10 cellular contexts compared by ENCODE assay signal in genomic region chr16:22358000-22358399, GRCh38. TPM values are rescaled to one million over a fixed set of nuclear protein-coding genes. Genes with fewer than 3 reads are reported as not detected.
DNase-seq lines count a peak whose midpoint lies in the region; ATAC-seq and TF ChIP-seq lines count a peak whose summit lies in the region.
"Had no signal": no experiment of that assay in that cellular context is flagged by ENCODE, and none has a peak within 500 bp of the region (broad histone marks: within the 10 kb centered on the region; RNA-seq: fewer than 3 reads in every experiment).

No MANE protein-coding gene starts in this region.

- peak overlapping the region; percentile 93 for H3K27ac Mint-ChIP-seq in activated CD8-positive, alpha-beta T cell treated with anti-CD3 and anti-CD28 coated beads for 36 hours
- H3K27ac Mint-ChIP-seq in memory B cell: peak overlapping the region; percentile 88

- H3K4me2 ChIP-seq in BLaER1 treated with 17β-estradiol and CSF1 and Interleukin-3, amounts not matched to agents 10 nM and 100 nM: peak overlapping the region; percentile 30 to 73 (median 53); a peak in 18 of 22 replicates

- no peak for DNase-seq in activated CD8-positive, alpha-beta T cell treated with anti-CD3 and anti-CD28 coated beads for 36 hours
- DNase-seq in memory B cell (ENCODE audit: low spot score in 2 of 2) (no peak), Right ventricle myocardium superior (no peak)
- DNase-seq: NCI-H2171 had no signal

- H3K36me3 ChIP-seq in BLaER1 treated with 17β-estradiol and CSF1 and Interleukin-3, amounts not matched to agents 10 nM and 100 nM: peaks cover 5 to 45% (median 22%) of the 10 kb centered on the region in 11 experiments; a peak in 21 of 22 replicates

- POLR2A ChIA-PET in activated CD8-positive, alpha-beta T cell treated with anti-CD3 and anti-CD28 coated beads for 36 hours (lab: Charles Lee): interaction anchor here (2.0 to 13.7 kb wide), 2 partner anchors 13 to 20 kb away, joined by 7 to 152 read pairs; partner anchors contain the start of gene CDR2

- no peaks in the 10 kb centered on the region for H3K27me3 ChIP-seq in BLaER1 treated with 17β-estradiol and CSF1 and Interleukin-3, amounts not matched to agents 10 nM and 100 nM

- CTCF ChIA-PET in activated CD8-positive, alpha-beta T cell treated with anti-CD3 and anti-CD28 coated beads for 36 hours (lab: Charles Lee): interaction anchor here (1.5 to 2.5 kb wide), 3 partner anchors 12 to 16 kb away, joined by 3 to 12 read pairs (median 4); no protein-coding TSS in a partner anchor

- no peaks in the 10 kb centered on the region for H3K27me3 Mint-ChIP-seq in activated CD8-positive, alpha-beta T cell treated with anti-CD3 and anti-CD28 coated beads for 36 hours
- H3K27me3 Mint-ChIP-seq in memory B cell: no peaks in the 10 kb centered on the region

- H3K9me3 Mint-ChIP-seq in activated CD8-positive, alpha-beta T cell treated with anti-CD3 and anti-CD28 coated beads for 36 hours: no peaks in the 10 kb centered on the region
- no peaks in the 10 kb centered on the region for H3K9me3 Mint-ChIP-seq in memory B cell

- H3K9ac ChIP-seq in BLaER1 treated with 17β-estradiol and CSF1 and Interleukin-3, amounts not matched to agents 10 nM and 100 nM: no peak overlapping the region

- peaks cover 18 to 44% (median 32%) of the 10 kb centered on the region in 10 experiments for H3K4me1 ChIP-seq in BLaER1 treated with 17β-estradiol and CSF1 and Interleukin-3, amounts not matched to agents 10 nM and 100 nM

- peaks cover 0 to 10% (median 0%) of the 10 kb centered on the region in 11 experiments; a peak in 4 of 22 replicates for H4K20me1 ChIP-seq in BLaER1 treated with 17β-estradiol and CSF1 and Interleukin-3, amounts not matched to agents 10 nM and 100 nM

- H3K27ac ChIP-seq in BLaER1 treated with 17β-estradiol and CSF1 and Interleukin-3, amounts not matched to agents 10 nM and 100 nM: peak overlapping the region in 9 of 11 experiments; percentile 12 to 47 (median 29); a peak in 12 of 22 replicates

- no peak for TF ChIP-seq CTCF in activated CD8-positive, alpha-beta T cell treated with anti-CD3 and anti-CD28 coated beads for 36 hours (IDR thresholded peaks at IDR 0.05)

- ATAC-seq in GM21529 (IDR thresholded peaks at IDR 0.05; ENCODE audit: unreplicated experiment) (peak; percentile 9), memory B cell (ENCODE audit: low read depth) (peak; percentile 23), GM18873 (IDR thresholded peaks at IDR 0.05; ENCODE audit: low FRiP score, unreplicated experiment) (no peak), HG03025 (IDR thresholded peaks at IDR 0.05; ENCODE audit: low FRiP score, unreplicated experiment) (no peak), Right ventricle myocardium superior (ENCODE audit: poor library complexity) (no peak), HG02623 (IDR thresholded peaks at IDR 0.05; ENCODE audit: unreplicated experiment) (no peak)
- ATAC-seq in activated CD8-positive, alpha-beta T cell treated with anti-CD3 and anti-CD28 coated beads for 36 hours: peak; percentile 34
- ATAC-seq: sciatic nerve had no signal

- intact Hi-C loops in activated CD8-positive, alpha-beta T cell treated with anti-CD3 and anti-CD28 coated beads for 36 hours (cut with micrococcal nuclease): loop anchor here (5.0 kb wide), 1 partner anchor 61 kb away; the partner anchor contains the start of gene POLR3E
- intact Hi-C loops in Right ventricle myocardium superior (cut with DNase I): no loop called here

- no peak overlapping the region for H3K4me3 ChIP-seq in BLaER1 treated with 17β-estradiol and CSF1 and Interleukin-3, amounts not matched to agents 10 nM and 100 nM

- H3K9me3 ChIP-seq in BLaER1 treated with 17β-estradiol and CSF1 and Interleukin-3, amounts not matched to agents 10 nM and 100 nM (replicated peaks in 1 of 11): no peaks in the 10 kb centered on the region

- peak overlapping the region; percentile 2 for H3K4me3 Mint-ChIP-seq in activated CD8-positive, alpha-beta T cell treated with anti-CD3 and anti-CD28 coated beads for 36 hours
- H3K4me3 Mint-ChIP-seq in memory B cell: peak overlapping the region; percentile 41

- H3K4me1 Mint-ChIP-seq in activated CD8-positive, alpha-beta T cell treated with anti-CD3 and anti-CD28 coated beads for 36 hours (ENCODE audit: low read depth): peaks cover 77% of the 10 kb centered on the region
- peaks cover 18% of the 10 kb centered on the region for H3K4me1 Mint-ChIP-seq in memory B cell

- H3K36me3 Mint-ChIP-seq in activated CD8-positive, alpha-beta T cell treated with anti-CD3 and anti-CD28 coated beads for 36 hours (ENCODE audit: low read depth): peaks cover 43% of the 10 kb centered on the region
- peaks cover 4% of the 10 kb centered on the region for H3K36me3 Mint-ChIP-seq in memory B cell

RNA-seq across cellular contexts. Expression of gene CDR2, which starts 16.4 kb away (rescaled TPM):
- 10 to 100 TPM; 34.7 to 37.6 TPM for total RNA-seq in activated CD8-positive, alpha-beta T cell treated with anti-CD3 and anti-CD28 coated beads for 36 hours
- total RNA-seq in Right ventricle myocardium superior: 5.2 TPM

Comparison
In these comparisons a context has a peak if more than half of its experiments do, and no peak if none do; other contexts are left out.
1. ATAC-seq: peak in GM21529 (single experiment), activated CD8-positive, alpha-beta T cell treated with anti-CD3 and anti-CD28 coated beads for 36 hours (single experiment) and memory B cell (single experiment); none in GM18873 (single experiment), HG03025 (single experiment), Right ventricle myocardium superior (single experiment) and HG02623 (single experiment).